In genomic region chr3:194906229-194906629, GRCh38 we compare ENCODE assay signal across 15 cellular contexts.
DNase-seq lines count a peak whose midpoint lies in the region; ATAC-seq and TF ChIP-seq lines count a peak whose summit lies in the region.
"Had no signal": no experiment of that assay in that cellular context is flagged by ENCODE, and none has a peak within 500 bp of the region (broad histone marks: within the 10 kb centered on the region; RNA-seq: fewer than 3 reads in every experiment).

No MANE protein-coding gene starts in this region.

- peaks cover 4% of the 10 kb centered on the region for H3K9me3 Mint-ChIP-seq in activated CD8-positive, alpha-beta T cell treated with anti-CD3 and anti-CD28 coated beads for 36 hours

- CTCF ChIA-PET in activated CD8-positive, alpha-beta T cell treated with anti-CD3 and anti-CD28 coated beads for 36 hours (lab: Charles Lee): no interaction called here

- DNase-seq in EL (peak; percentile 32), NCI-H526 treated with DMSO at 0.1 percent for 48 hours (lab: John Stamatoyannopoulos, UW) (peak; percentile 14), dermis blood vessel endothelial cell (peak; percentile 91), left lobe of liver (ENCODE audit: low spot score) (no peak), AG08395 (ENCODE audit: low spot score) (no peak), 8988T (no peak), NCI-H524 treated with DMSO at 0.1 percent for 48 hours (lab: John Stamatoyannopoulos, UW) (no peak)
- no peak for DNase-seq in activated CD8-positive, alpha-beta T cell treated with anti-CD3 and anti-CD28 coated beads for 36 hours
- DNase-seq: activated effector memory CD4-positive, alpha-beta T cell treated with anti-CD3 and anti-CD28 coated beads, Interleukin-2, amount 50 U/mL, for 16 hours; AML-193; esophagus squamous epithelium; naive thymus-derived CD8-positive, alpha-beta T cell; NCI-H1694; NCI-H446; psoas muscle had no signal

- no peak overlapping the region for H3K27ac Mint-ChIP-seq in activated CD8-positive, alpha-beta T cell treated with anti-CD3 and anti-CD28 coated beads for 36 hours
- H3K27ac Mint-ChIP-seq: naive thymus-derived CD8-positive, alpha-beta T cell had no signal

- H3K4me3 Mint-ChIP-seq in activated CD8-positive, alpha-beta T cell treated with anti-CD3 and anti-CD28 coated beads for 36 hours: no peak overlapping the region
- H3K4me3 Mint-ChIP-seq: naive thymus-derived CD8-positive, alpha-beta T cell had no signal

- TF ChIP-seq CTCF in activated CD8-positive, alpha-beta T cell treated with anti-CD3 and anti-CD28 coated beads for 36 hours (IDR thresholded peaks at IDR 0.05): no peak

- H3K4me1 Mint-ChIP-seq in activated CD8-positive, alpha-beta T cell treated with anti-CD3 and anti-CD28 coated beads for 36 hours (ENCODE audit: low read depth): peaks cover 9% of the 10 kb centered on the region
- H3K4me1 Mint-ChIP-seq: naive thymus-derived CD8-positive, alpha-beta T cell had no signal

- POLR2A ChIA-PET in activated CD8-positive, alpha-beta T cell treated with anti-CD3 and anti-CD28 coated beads for 36 hours (lab: Charles Lee): no interaction called here

- peak; percentile 69 for ATAC-seq in left lobe of liver
- no peak for ATAC-seq in activated CD8-positive, alpha-beta T cell treated with anti-CD3 and anti-CD28 coated beads for 36 hours
- ATAC-seq: naive thymus-derived CD8-positive, alpha-beta T cell; psoas muscle had no signal

- peaks cover 13% of the 10 kb centered on the region for H3K27me3 Mint-ChIP-seq in activated CD8-positive, alpha-beta T cell treated with anti-CD3 and anti-CD28 coated beads for 36 hours

- H3K36me3 Mint-ChIP-seq in activated CD8-positive, alpha-beta T cell treated with anti-CD3 and anti-CD28 coated beads for 36 hours (ENCODE audit: low read depth): peaks cover 3% of the 10 kb centered on the region

- intact Hi-C loops in activated CD8-positive, alpha-beta T cell treated with anti-CD3 and anti-CD28 coated beads for 36 hours (cut with micrococcal nuclease): no loop called here

Comparison
In these comparisons a context has a peak if more than half of its experiments do, and no peak if none do; other contexts are left out.
1. DNase-seq: peak in EL (single experiment), NCI-H526 treated with DMSO at 0.1 percent for 48 hours (single experiment) and dermis blood vessel endothelial cell (single experiment); none in left lobe of liver (single experiment), activated CD8-positive, alpha-beta T cell treated with anti-CD3 and anti-CD28 coated beads for 36 hours (single experiment), AG08395 (single experiment), 8988T (single experiment) and NCI-H524 treated with DMSO at 0.1 percent for 48 hours (single experiment).